In genomic region chr4:184313058-184313709, GRCh38 we compare ENCODE assay signal across 1 cellular context.
TF ChIP-seq lines count a peak whose summit lies in the region.

No MANE protein-coding gene starts in this region.

TF ChIP-seq in GM12878, 131 proteins besides CTCF, POLR2A, EP300 and RAD21 (continued from another document and continues in another):
- TF ChIP-seq RELB (IDR thresholded peaks at IDR 0.05; ENCODE audit: low read depth) (no peak), TCF7 (IDR thresholded peaks at IDR 0.05; ENCODE audit: borderline replicate concordance) (no peak), CBFB (IDR thresholded peaks at IDR 0.05; ENCODE audit: low read depth) (peak; percentile 2; the same call in 1 of the 2 replicates), SREBF2 (IDR thresholded peaks at IDR 0.05; ENCODE audit: low read length) (no peak), ZNF207 (IDR thresholded peaks at IDR 0.05; ENCODE audit: borderline replicate concordance) (no peak), SRF (IDR thresholded peaks at IDR 0.05; ENCODE audit: low read depth in 2 of 2, low read length in 2 of 2) (no peak), SMAD5 (IDR thresholded peaks at IDR 0.05; ENCODE audit: low read depth) (peak; percentile 25; the same call in 1 of the 2 replicates), EZH2 (IDR thresholded peaks at IDR 0.05; ENCODE audit: borderline replicate concordance, control insufficient read depth, low read depth, low read length) (no peak), SUZ12 (IDR thresholded peaks at IDR 0.05; ENCODE audit: unreplicated experiment) (no peak), NFXL1 (IDR thresholded peaks at IDR 0.05; ENCODE audit: borderline replicate concordance) (no peak), CBX5 (IDR thresholded peaks at IDR 0.05; ENCODE audit: low read depth) (no peak), TCF12 (IDR thresholded peaks at IDR 0.05; ENCODE audit: low read depth, low read length) (no peak), STAT1 (conservative IDR thresholded peaks at IDR 0.05) (no peak), NR2C1 (IDR thresholded peaks at IDR 0.05) (no peak), CREB1 (IDR thresholded peaks at IDR 0.05; ENCODE audit: low read depth) (no peak), SMAD1 (IDR thresholded peaks at IDR 0.05; ENCODE audit: low read depth, partially characterized antibody) (no peak), ZNF24 (IDR thresholded peaks at IDR 0.05) (peak; percentile 19; the same call in 1 of the 2 replicates), CUX1 (IDR thresholded peaks at IDR 0.05; ENCODE audit: insufficient replicate concordance, low read depth, low read length) (no peak), PAX5 (IDR thresholded peaks at IDR 0.05; ENCODE audit: borderline replicate concordance, low read depth, low read length) (no peak), BRCA1 (IDR thresholded peaks at IDR 0.05; ENCODE audit: low read depth, low read length) (no peak), JUND (IDR thresholded peaks at IDR 0.05; ENCODE audit: low read depth, low read length) (no peak), ZBED1 (IDR thresholded peaks at IDR 0.05; ENCODE audit: borderline replicate concordance) (0 out of 2 replicates have a peak, but pooled peaks have one; percentile 38), CHD4 (IDR thresholded peaks at IDR 0.05) (no peak)
- TF ChIP-seq, protein P1, sequence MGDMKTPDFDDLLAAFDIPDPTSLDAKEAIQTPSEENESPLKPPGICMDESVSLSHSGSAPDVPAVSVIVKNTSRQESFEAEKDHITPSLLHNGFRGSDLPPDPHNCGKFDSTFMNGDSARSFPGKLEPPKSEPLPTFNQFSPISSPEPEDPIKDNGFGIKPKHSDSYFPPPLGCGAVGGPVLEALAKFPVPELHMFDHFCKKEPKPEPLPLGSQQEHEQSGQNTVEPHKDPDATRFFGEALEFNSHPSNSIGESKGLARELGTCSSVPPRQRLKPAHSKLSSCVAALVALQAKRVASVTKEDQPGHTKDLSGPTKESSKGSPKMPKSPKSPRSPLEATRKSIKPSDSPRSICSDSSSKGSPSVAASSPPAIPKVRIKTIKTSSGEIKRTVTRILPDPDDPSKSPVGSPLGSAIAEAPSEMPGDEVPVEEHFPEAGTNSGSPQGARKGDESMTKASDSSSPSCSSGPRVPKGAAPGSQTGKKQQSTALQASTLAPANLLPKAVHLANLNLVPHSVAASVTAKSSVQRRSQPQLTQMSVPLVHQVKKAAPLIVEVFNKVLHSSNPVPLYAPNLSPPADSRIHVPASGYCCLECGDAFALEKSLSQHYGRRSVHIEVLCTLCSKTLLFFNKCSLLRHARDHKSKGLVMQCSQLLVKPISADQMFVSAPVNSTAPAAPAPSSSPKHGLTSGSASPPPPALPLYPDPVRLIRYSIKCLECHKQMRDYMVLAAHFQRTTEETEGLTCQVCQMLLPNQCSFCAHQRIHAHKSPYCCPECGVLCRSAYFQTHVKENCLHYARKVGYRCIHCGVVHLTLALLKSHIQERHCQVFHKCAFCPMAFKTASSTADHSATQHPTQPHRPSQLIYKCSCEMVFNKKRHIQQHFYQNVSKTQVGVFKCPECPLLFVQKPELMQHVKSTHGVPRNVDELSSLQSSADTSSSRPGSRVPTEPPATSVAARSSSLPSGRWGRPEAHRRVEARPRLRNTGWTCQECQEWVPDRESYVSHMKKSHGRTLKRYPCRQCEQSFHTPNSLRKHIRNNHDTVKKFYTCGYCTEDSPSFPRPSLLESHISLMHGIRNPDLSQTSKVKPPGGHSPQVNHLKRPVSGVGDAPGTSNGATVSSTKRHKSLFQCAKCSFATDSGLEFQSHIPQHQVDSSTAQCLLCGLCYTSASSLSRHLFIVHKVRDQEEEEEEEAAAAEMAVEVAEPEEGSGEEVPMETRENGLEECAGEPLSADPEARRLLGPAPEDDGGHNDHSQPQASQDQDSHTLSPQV (IDR thresholded peaks at IDR 0.05) = no peak
- TF ChIP-seq, protein P2, sequence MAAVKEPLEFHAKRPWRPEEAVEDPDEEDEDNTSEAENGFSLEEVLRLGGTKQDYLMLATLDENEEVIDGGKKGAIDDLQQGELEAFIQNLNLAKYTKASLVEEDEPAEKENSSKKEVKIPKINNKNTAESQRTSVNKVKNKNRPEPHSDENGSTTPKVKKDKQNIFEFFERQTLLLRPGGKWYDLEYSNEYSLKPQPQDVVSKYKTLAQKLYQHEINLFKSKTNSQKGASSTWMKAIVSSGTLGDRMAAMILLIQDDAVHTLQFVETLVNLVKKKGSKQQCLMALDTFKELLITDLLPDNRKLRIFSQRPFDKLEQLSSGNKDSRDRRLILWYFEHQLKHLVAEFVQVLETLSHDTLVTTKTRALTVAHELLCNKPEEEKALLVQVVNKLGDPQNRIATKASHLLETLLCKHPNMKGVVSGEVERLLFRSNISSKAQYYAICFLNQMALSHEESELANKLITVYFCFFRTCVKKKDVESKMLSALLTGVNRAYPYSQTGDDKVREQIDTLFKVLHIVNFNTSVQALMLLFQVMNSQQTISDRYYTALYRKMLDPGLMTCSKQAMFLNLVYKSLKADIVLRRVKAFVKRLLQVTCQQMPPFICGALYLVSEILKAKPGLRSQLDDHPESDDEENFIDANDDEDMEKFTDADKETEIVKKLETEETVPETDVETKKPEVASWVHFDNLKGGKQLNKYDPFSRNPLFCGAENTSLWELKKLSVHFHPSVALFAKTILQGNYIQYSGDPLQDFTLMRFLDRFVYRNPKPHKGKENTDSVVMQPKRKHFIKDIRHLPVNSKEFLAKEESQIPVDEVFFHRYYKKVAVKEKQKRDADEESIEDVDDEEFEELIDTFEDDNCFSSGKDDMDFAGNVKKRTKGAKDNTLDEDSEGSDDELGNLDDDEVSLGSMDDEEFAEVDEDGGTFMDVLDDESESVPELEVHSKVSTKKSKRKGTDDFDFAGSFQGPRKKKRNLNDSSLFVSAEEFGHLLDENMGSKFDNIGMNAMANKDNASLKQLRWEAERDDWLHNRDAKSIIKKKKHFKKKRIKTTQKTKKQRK (IDR thresholded peaks at IDR 0.05; ENCODE audit: low read depth, low read length) = no peak
- TF ChIP-seq, protein P3, sequence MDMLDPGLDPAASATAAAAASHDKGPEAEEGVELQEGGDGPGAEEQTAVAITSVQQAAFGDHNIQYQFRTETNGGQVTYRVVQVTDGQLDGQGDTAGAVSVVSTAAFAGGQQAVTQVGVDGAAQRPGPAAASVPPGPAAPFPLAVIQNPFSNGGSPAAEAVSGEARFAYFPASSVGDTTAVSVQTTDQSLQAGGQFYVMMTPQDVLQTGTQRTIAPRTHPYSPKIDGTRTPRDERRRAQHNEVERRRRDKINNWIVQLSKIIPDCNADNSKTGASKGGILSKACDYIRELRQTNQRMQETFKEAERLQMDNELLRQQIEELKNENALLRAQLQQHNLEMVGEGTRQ (IDR thresholded peaks at IDR 0.05; ENCODE audit: borderline replicate concordance, low read depth, low read length) = no peak
- TF ChIP-seq, protein P4, sequence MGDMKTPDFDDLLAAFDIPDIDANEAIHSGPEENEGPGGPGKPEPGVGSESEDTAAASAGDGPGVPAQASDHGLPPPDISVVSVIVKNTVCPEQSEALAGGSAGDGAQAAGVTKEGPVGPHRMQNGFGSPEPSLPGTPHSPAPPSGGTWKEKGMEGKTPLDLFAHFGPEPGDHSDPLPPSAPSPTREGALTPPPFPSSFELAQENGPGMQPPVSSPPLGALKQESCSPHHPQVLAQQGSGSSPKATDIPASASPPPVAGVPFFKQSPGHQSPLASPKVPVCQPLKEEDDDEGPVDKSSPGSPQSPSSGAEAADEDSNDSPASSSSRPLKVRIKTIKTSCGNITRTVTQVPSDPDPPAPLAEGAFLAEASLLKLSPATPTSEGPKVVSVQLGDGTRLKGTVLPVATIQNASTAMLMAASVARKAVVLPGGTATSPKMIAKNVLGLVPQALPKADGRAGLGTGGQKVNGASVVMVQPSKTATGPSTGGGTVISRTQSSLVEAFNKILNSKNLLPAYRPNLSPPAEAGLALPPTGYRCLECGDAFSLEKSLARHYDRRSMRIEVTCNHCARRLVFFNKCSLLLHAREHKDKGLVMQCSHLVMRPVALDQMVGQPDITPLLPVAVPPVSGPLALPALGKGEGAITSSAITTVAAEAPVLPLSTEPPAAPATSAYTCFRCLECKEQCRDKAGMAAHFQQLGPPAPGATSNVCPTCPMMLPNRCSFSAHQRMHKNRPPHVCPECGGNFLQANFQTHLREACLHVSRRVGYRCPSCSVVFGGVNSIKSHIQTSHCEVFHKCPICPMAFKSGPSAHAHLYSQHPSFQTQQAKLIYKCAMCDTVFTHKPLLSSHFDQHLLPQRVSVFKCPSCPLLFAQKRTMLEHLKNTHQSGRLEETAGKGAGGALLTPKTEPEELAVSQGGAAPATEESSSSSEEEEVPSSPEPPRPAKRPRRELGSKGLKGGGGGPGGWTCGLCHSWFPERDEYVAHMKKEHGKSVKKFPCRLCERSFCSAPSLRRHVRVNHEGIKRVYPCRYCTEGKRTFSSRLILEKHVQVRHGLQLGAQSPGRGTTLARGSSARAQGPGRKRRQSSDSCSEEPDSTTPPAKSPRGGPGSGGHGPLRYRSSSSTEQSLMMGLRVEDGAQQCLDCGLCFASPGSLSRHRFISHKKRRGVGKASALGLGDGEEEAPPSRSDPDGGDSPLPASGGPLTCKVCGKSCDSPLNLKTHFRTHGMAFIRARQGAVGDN (IDR thresholded peaks at IDR 0.05) = peak; percentile 51
- TF ChIP-seq, protein P5, sequence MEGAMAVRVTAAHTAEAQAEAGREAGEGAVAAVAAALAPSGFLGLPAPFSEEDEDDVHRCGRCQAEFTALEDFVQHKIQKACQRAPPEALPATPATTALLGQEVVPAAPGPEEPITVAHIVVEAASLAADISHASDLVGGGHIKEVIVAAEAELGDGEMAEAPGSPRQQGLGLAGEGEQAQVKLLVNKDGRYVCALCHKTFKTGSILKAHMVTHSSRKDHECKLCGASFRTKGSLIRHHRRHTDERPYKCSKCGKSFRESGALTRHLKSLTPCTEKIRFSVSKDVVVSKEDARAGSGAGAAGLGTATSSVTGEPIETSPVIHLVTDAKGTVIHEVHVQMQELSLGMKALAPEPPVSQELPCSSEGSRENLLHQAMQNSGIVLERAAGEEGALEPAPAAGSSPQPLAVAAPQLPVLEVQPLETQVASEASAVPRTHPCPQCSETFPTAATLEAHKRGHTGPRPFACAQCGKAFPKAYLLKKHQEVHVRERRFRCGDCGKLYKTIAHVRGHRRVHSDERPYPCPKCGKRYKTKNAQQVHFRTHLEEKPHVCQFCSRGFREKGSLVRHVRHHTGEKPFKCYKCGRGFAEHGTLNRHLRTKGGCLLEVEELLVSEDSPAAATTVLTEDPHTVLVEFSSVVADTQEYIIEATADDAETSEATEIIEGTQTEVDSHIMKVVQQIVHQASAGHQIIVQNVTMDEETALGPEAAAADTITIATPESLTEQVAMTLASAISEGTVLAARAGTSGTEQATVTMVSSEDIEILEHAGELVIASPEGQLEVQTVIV (IDR thresholded peaks at IDR 0.05; ENCODE audit: borderline replicate concordance, partially characterized antibody) = no peak
- TF ChIP-seq, protein P6, sequence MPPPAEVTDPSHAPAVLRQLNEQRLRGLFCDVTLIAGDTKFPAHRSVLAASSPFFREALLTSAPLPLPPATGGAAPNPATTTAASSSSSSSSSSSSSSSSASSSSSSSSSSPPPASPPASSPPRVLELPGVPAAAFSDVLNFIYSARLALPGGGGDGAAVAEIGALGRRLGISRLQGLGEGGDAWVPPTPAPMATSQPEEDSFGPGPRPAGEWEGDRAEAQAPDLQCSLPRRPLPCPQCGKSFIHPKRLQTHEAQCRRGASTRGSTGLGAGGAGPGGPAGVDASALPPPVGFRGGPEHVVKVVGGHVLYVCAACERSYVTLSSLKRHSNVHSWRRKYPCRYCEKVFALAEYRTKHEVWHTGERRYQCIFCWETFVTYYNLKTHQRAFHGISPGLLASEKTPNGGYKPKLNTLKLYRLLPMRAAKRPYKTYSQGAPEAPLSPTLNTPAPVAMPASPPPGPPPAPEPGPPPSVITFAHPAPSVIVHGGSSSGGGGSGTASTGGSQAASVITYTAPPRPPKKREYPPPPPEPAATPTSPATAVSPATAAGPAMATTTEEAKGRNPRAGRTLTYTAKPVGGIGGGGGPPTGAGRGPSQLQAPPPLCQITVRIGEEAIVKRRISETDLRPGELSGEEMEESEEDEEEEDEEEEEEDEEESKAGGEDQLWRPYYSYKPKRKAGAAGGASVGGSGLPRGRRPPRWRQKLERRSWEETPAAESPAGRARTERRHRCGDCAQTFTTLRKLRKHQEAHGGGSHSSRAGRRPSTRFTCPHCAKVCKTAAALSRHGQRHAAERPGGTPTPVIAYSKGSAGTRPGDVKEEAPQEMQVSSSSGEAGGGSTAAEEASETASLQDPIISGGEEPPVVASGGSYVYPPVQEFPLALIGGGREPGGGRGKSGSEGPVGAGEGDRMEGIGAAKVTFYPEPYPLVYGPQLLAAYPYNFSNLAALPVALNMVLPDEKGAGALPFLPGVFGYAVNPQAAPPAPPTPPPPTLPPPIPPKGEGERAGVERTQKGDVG (CRISPR knock-in tag; IDR thresholded peaks at IDR 0.05) = no peak
